Comparison of ENCODE assay signal across 8 cellular contexts in the genomic region with DNA sequence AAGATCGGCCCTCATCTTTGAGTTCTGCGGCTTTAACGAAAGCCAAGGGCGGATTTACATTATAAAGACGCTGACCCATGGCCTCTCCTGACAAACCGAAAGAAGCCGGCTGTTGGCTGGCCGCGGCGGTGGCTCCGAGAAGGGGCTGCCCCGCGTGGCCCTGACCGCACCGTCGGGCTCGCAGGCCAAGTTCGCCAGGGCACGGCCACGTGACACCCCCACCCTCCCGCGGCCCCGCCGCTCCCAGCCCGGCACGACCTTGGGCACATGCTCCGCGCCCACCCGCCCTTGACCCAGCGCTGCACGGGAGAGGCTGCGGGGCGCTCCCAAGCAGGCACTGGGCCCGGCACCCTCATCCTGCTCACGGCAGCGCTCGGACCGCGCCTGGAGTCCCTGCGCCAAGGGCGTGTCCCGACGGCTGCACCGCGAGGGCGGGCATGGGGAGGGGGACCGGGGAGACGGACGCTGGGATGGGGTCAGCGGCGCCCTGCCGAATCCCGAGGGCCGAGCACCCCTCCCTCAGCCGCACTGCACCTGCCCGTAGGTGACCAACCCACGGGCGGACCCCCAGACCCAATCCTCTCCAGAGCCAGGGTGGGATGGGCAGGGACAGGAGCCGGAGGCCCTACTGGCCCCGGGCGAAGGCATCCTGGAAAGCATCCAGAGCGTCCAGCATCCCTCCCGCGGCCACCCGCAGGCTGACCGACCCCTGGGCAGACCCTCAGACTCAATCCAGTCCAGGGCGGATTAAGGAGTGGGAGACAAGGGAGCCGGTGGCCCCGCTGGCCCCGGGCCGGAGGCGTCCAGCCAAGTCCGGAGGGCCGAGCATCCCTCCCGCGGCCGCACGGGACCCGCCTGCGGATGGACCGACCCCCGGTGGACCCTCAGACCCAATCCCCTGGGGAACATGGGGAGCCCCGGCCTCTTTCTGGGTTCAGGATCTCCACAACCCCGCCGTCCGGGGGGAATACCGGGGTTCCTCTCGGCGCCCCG. TPM values are rescaled to one million over a fixed set of nuclear protein-coding genes. Genes with fewer than 3 reads are reported as not detected.
DNase-seq lines count a peak whose midpoint lies in the region; ATAC-seq and TF ChIP-seq lines count a peak whose summit lies in the region.

No MANE protein-coding gene starts in this region.

- DNase-seq in SHP77 (lab: John Stamatoyannopoulos, UW) (peak; percentile 34 to 61), SHP77 treated with DMSO at 0.1 percent for 48 hours (lab: John Stamatoyannopoulos, UW) (no peak), OCI-LY7 (ENCODE audit: low spot score) (peak; percentile 22), astrocyte of the cerebellum (ENCODE audit: low read depth) (no peak), foreskin melanocyte (no peak)

- H3K4me1 ChIP-seq in OCI-LY7 (ENCODE audit: insufficient read depth, low read length, poor library complexity, severe bottlenecking) (peaks cover 37% of the 10 kb centered on the region), iPS-15b (ENCODE audit: control insufficient read depth, insufficient read depth, low read length) (peaks cover 17% of the 10 kb centered on the region), skeletal muscle tissue (ENCODE audit: control insufficient read depth in 3 of 3, insufficient read depth in 3 of 3, low read length in 3 of 3) (peaks cover 44 to 58% (median 58%) of the 10 kb centered on the region in 3 donors)

- POLR2A ChIA-PET in OCI-LY7 (lab: Charles Lee) = no interaction called here

- H3K27ac ChIP-seq in OCI-LY7 (ENCODE audit: low read depth, low read length, poor library complexity, severe bottlenecking) = peak overlapping the region; percentile 81
- peak overlapping the region; percentile 84 for H3K27ac ChIP-seq in skeletal muscle tissue (ENCODE audit: low read depth, low read length)

- no peaks in the 10 kb centered on the region for H4K20me1 ChIP-seq in OCI-LY7 (ENCODE audit: insufficient read depth, low read length)

- intact Hi-C loops in OCI-LY7 (cut with micrococcal nuclease; ENCODE audit: unreplicated experiment) = loop anchor here (5.0 kb wide), 1 partner anchor 89 kb away; a partner anchor contains a TSS

- H2AFZ ChIP-seq in OCI-LY7 (ENCODE audit: low read length) = peak overlapping the region; percentile 96

- H3K4me3 ChIP-seq in OCI-LY7 (ENCODE audit: low read depth, low read length, poor library complexity, severe bottlenecking) = peak overlapping the region; percentile 73
- H3K4me3 ChIP-seq in astrocyte of the cerebellum (ENCODE audit: low read depth, low read length) = peak overlapping the region; percentile 74
- peak overlapping the region; percentile 80 for H3K4me3 ChIP-seq in iPS-15b (ENCODE audit: low read depth, low read length)
- H3K4me3 ChIP-seq in skeletal muscle tissue (ENCODE audit: low read length in 3 of 3) = peak overlapping the region; percentile 78 to 83 (median 81)

- H3K9me3 ChIP-seq in OCI-LY7 (ENCODE audit: low read length) (no peaks in the 10 kb centered on the region), iPS-15b (ENCODE audit: control insufficient read depth, insufficient read depth, low read length) (no peaks in the 10 kb centered on the region), skeletal muscle tissue (ENCODE audit: control insufficient read depth in 3 of 3, low read length in 3 of 3) (no peaks in the 10 kb centered on the region)

- H3K9me2 ChIP-seq in OCI-LY7 (ENCODE audit: insufficient read depth, low read length) = no peaks in the 10 kb centered on the region

- BruUV-seq in OCI-LY7 (replicated peaks; lab: Mats Ljungman, UMichigan) = no TSS peak

- ATAC-seq in HG03354 (IDR thresholded peaks at IDR 0.05; ENCODE audit: poor library complexity, severe bottlenecking, unreplicated experiment) = no peak

- no peaks in the 10 kb centered on the region for H3K79me2 ChIP-seq in OCI-LY7 (ENCODE audit: insufficient read depth, low read depth, low read length)

- H3K27me3 ChIP-seq in iPS-15b (ENCODE audit: control insufficient read depth, insufficient read depth, low read length) (peaks cover 16% of the 10 kb centered on the region), skeletal muscle tissue (ENCODE audit: control insufficient read depth in 3 of 3, insufficient read depth in 3 of 3, low read length in 3 of 3) (no peaks in the 10 kb centered on the region)

- CTCF ChIA-PET in OCI-LY7 (lab: Charles Lee; ENCODE audit: unreplicated experiment) = no interaction called here

- H3K4me2 ChIP-seq in OCI-LY7 (ENCODE audit: low read length) = peak overlapping the region; percentile 85

- H3K36me3 ChIP-seq in OCI-LY7 (ENCODE audit: insufficient read depth, low read length) = no peaks in the 10 kb centered on the region
- no peaks in the 10 kb centered on the region for H3K36me3 ChIP-seq in iPS-15b (ENCODE audit: control insufficient read depth, insufficient read depth, low read length)
- H3K36me3 ChIP-seq in skeletal muscle tissue (ENCODE audit: control insufficient read depth in 3 of 3, insufficient read depth in 3 of 3, low read length in 3 of 3) = no peaks in the 10 kb centered on the region

- H3K9ac ChIP-seq in iPS-15b (ENCODE audit: low read depth, low read length) (peak overlapping the region; percentile 37), skeletal muscle tissue (ENCODE audit: low read depth in 1 of 3, low read length in 3 of 3) (peak overlapping the region; percentile 33 to 81 (median 67))

- in situ Hi-C loops in astrocyte of the cerebellum (cut with HindIII; ENCODE audit: low sequenced_read_pairs) = no loop called here

- TF ChIP-seq CTCF in OCI-LY7 (conservative IDR thresholded peaks at IDR 0.05; ENCODE audit: low read length) = no peak
- TF ChIP-seq CTCF in astrocyte of the cerebellum (IDR thresholded peaks at IDR 0.05; ENCODE audit: low read depth, low read length, missing control alignments) = no peak

RNA-seq across cellular contexts. Expression of a gene that starts 0.8 kb away (rescaled TPM):
- total RNA-seq in OCI-LY7 (2014; rRNA removed; shearing (Covaris generic)) = 5.5 and 7.0 TPM in 2 replicates
- total RNA-seq in OCI-LY7 (2022) = 17.2 and 19.8 TPM in 2 replicates
- 11.5 TPM for total RNA-seq in skeletal muscle tissue

Comparison
In these comparisons a context has a peak if more than half of its experiments do, and no peak if none do; other contexts are left out.
1. DNase-seq: peak in SHP77 (2 of 2) and OCI-LY7 (single experiment); none in SHP77 treated with DMSO at 0.1 percent for 48 hours (single experiment), astrocyte of the cerebellum (single experiment) and foreskin melanocyte (single experiment).
2. Peak in every context shown above with its lines, with median percentiles within 50 percentile points of each other: H3K4me3 ChIP-seq.